In the genomic region with DNA sequence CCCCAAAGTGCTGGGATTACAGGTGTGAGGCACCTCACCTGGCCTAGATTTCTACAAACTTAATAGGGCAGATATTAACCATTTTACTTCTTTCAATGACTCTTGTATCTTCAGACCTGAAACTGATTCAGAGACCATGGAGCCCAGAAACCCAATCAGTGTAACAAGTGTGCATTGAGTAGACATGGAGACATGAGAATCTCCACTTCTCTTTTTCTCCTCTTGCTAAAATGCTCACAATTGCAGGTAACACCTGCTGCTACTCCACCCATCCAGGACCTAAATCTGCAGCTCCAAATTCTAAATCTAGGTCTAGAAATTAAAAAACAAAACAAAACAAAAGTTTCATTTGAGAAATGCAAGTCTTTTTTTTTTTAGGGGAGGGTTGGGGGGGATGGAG, we compare ENCODE assay signal across 13 cellular contexts.
"Had no signal": no experiment of that assay in that cellular context is flagged by ENCODE, and none has a peak within 500 bp of the region (broad histone marks: within the 10 kb centered on the region; RNA-seq: fewer than 3 reads in every experiment).

No MANE protein-coding gene starts in this region.

- H3K4me1 ChIP-seq: breast epithelium, transverse colon had no signal

- H3K36me3 ChIP-seq: breast epithelium, transverse colon had no signal

- H3K27me3 ChIP-seq: breast epithelium, transverse colon had no signal

- H3K4me3 Mint-ChIP-seq: mesothelial cell of epicardium, WTC11 had no signal

- H3K27ac ChIP-seq: breast epithelium, SK-N-MC, transverse colon had no signal

- H3K4me3 ChIP-seq: breast epithelium, SK-N-MC, transverse colon had no signal

- DNase-seq: aorta; hypothalamus; kidney glomerular epithelial cell; posterior cingulate gyrus; stimulated activated CD4-positive, alpha-beta T cell treated with anti-CD3 and anti-CD28 coated beads, Interleukin-15, amount 100 ng/mL, for 24 hours; stimulated activated CD4-positive, alpha-beta T cell treated with anti-CD3 and anti-CD28 coated beads, Interleukin-4, amount 100 ng/mL, for 4 hours; transverse colon had no signal

- ATAC-seq: activated naive CD4-positive, alpha-beta T cell treated with anti-CD3 and anti-CD28 coated beads, Interleukin-2, amount 50 U/mL, for 72 hours; esophagus mucosa; WTC11 had no signal

- H3K9me3 Mint-ChIP-seq: WTC11 had no signal
